In the genomic region with DNA sequence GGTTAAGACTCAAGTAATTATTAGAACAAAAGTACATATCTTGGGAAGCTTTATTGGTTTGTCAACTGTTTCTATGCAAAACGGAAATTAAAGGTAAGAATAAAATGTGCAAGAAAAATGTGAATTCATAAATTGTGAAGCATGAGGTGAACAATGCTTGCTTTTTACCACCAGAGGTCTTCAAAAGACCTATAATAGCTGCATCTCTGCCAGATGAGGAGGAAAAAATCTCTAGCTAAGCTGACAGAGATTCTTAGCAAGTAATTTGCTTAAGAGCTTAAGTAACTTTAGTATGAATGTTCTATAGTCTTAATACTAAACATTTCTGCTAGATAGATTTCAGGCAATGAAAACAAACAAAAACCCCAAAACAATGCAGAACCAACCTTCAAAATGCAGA, we compare ENCODE assay signal across 8 cellular contexts. TPM values are rescaled to one million over a fixed set of nuclear protein-coding genes. Genes with fewer than 3 reads are reported as not detected.
DNase-seq lines count a peak whose midpoint lies in the region; ATAC-seq and TF ChIP-seq lines count a peak whose summit lies in the region.

No MANE protein-coding gene starts in this region.

- H3K9me3 ChIP-seq in body of pancreas (no peaks in the 10 kb centered on the region), heart left ventricle (no peaks in the 10 kb centered on the region)

- TF ChIP-seq CTCF in body of pancreas (IDR thresholded peaks at IDR 0.05) (peak in 1 of 7 experiments; percentile 15), heart left ventricle (IDR thresholded peaks at IDR 0.05) (peak in 5 of 12 donors; percentile 12 to 18 (median 14))

- H3K4me3 ChIP-seq in body of pancreas (no peak overlapping the region), heart left ventricle (no peak overlapping the region)

- peak; percentile 65 for DNase-seq in RKO (ENCODE audit: low spot score)
- peak; percentile 22 to 31 for DNase-seq in lung microvascular endothelial cell (ENCODE audit: low read depth in 2 of 2)
- DNase-seq in body of pancreas: no peak
- no peak for DNase-seq in heart left ventricle
- DNase-seq in NCI-H2029 treated with DMSO at 0.1 percent for 48 hours (lab: John Stamatoyannopoulos, UW): no peak

- ATAC-seq in GM18498 (IDR thresholded peaks at IDR 0.05; ENCODE audit: unreplicated experiment): peak; percentile 73
- peak; percentile 76 for ATAC-seq in HG02610 (IDR thresholded peaks at IDR 0.05; ENCODE audit: unreplicated experiment)
- no peak for ATAC-seq in body of pancreas
- no peak for ATAC-seq in HG02970 (IDR thresholded peaks at IDR 0.05; ENCODE audit: low FRiP score, unreplicated experiment)
- no peak for ATAC-seq in heart left ventricle

- 22 to 29% methylated on average over 1 of the region's 1 CpG for WGBS in body of pancreas, 2 donors
- WGBS in heart left ventricle, 4 donors: 35 to 47% (median 40%) methylated on average over 1 of the region's 1 CpG

- H3K27me3 ChIP-seq in body of pancreas: no peaks in the 10 kb centered on the region
- H3K27me3 ChIP-seq in heart left ventricle: no peaks in the 10 kb centered on the region

- intact Hi-C loops in body of pancreas (cut with DNase I) (no loop called here), heart left ventricle (cut with DNase I) (no loop called here)

- TF ChIP-seq POLR2A in body of pancreas (IDR thresholded peaks at IDR 0.05): no peak
- TF ChIP-seq POLR2A in heart left ventricle (IDR thresholded peaks at IDR 0.05): no peak

- H3K4me1 ChIP-seq in body of pancreas (no peaks in the 10 kb centered on the region), heart left ventricle (no peaks in the 10 kb centered on the region)

- no peak overlapping the region for H3K27ac ChIP-seq in body of pancreas
- no peak overlapping the region for H3K27ac ChIP-seq in heart left ventricle

- H3K36me3 ChIP-seq in body of pancreas (replicated peaks in 1 of 2; ENCODE audit: insufficient read depth in 1 of 2, low read depth in 2 of 2) (no peaks in the 10 kb centered on the region), heart left ventricle (no peaks in the 10 kb centered on the region)

RNA-seq across cellular contexts. Expression of gene MRPS30, which starts 54.1 kb away (rescaled TPM):
- 37.9 and 64.5 TPM in 2 replicates for total RNA-seq in lung microvascular endothelial cell
- total RNA-seq in body of pancreas: 10 to 100 TPM; 29.0 to 49.0 TPM
- total RNA-seq in heart left ventricle: 100 to 1,000 TPM in 2 of 9 donors, 10 to 100 TPM in 7; 53.2 to 139 (median 79.8) TPM
- 10 to 100 TPM; 45.7 to 58.0 TPM for polyA plus RNA-seq in heart left ventricle

Comparison
In these comparisons a context has a peak if more than half of its experiments do, and no peak if none do; other contexts are left out.
1. ATAC-seq: peak in GM18498 (single experiment) and HG02610 (single experiment); none in body of pancreas (single experiment), HG02970 (single experiment) and heart left ventricle (0 of 4).
2. DNase-seq: peak in RKO (single experiment) and lung microvascular endothelial cell (2 of 2); none in body of pancreas (0 of 4), heart left ventricle (0 of 5) and NCI-H2029 treated with DMSO at 0.1 percent for 48 hours (single experiment).